In genomic region chr1:192657760-192658159, GRCh38 we compare ENCODE assay signal across 16 cellular contexts. TPM values are rescaled to one million over a fixed set of nuclear protein-coding genes. Genes with fewer than 3 reads are reported as not detected.
DNase-seq lines count a peak whose midpoint lies in the region; ATAC-seq, FAIRE-seq and TF ChIP-seq lines count a peak whose summit lies in the region.
"Had no signal": no experiment of that assay in that cellular context is flagged by ENCODE, and none has a peak within 500 bp of the region (broad histone marks: within the 10 kb centered on the region; RNA-seq: fewer than 3 reads in every experiment).

No MANE protein-coding gene starts in this region.

- no peaks in the 10 kb centered on the region for H3K9me3 Mint-ChIP-seq in stimulated activated effector memory CD8-positive, alpha-beta T cell treated with anti-CD3 and anti-CD28 coated beads, Interleukin-12 subunit alpha, Interleukin-12 subunit beta, amount 100 ng/mL, for 72 hours
- H3K9me3 Mint-ChIP-seq: CD4-positive, alpha-beta memory T cell had no signal

- H3K27me3 ChIP-seq in BE2C (no peaks in the 10 kb centered on the region), endothelial cell of umbilical vein (ENCODE audit: control insufficient read depth in 2 of 2, insufficient read depth in 2 of 2, low read length in 2 of 2) (no peaks in the 10 kb centered on the region)

- H3K9me3 ChIP-seq in BE2C (no peaks in the 10 kb centered on the region), endothelial cell of umbilical vein (replicated peaks; ENCODE audit: control insufficient read depth, insufficient read depth, low read length) (no peaks in the 10 kb centered on the region)
- H3K9me3 ChIP-seq: HAP-1 had no signal

- dilution Hi-C loops in endothelial cell of umbilical vein (cut with MboI; ENCODE audit: extremely low pct_ligation_motif_present, low sequenced_read_pairs) = no loop called here

- DNase-seq in BE2C (peak; percentile 46), ELR (ENCODE audit: low read depth) (peak; percentile 34), amniotic epithelial cell (ENCODE audit: low read depth) (peak; percentile 17), endothelial cell of umbilical vein (ENCODE audit: low read depth, low spot score) (no peak), GM13977 (ENCODE audit: low spot score) (no peak)
- no peak for DNase-seq in stimulated activated effector memory CD8-positive, alpha-beta T cell treated with anti-CD3 and anti-CD28 coated beads, Interleukin-12 subunit alpha, Interleukin-12 subunit beta, amount 100 ng/mL, for 72 hours (ENCODE audit: low spot score in 2 of 2)
- DNase-seq in activated CD8-positive, alpha-beta memory T cell treated with anti-CD3 and anti-CD28 coated beads, Interleukin-2, amount 50 U/mL, for 4 hours = no peak
- DNase-seq: CD4-positive, alpha-beta memory T cell; DND-41 had no signal

- H4K20me1 ChIP-seq in endothelial cell of umbilical vein (replicated peaks; ENCODE audit: control insufficient read depth, extremely low read depth, insufficient read depth, low read length) = no peaks in the 10 kb centered on the region

- no peak overlapping the region for H3K27ac Mint-ChIP-seq in stimulated activated effector memory CD8-positive, alpha-beta T cell treated with anti-CD3 and anti-CD28 coated beads, Interleukin-12 subunit alpha, Interleukin-12 subunit beta, amount 100 ng/mL, for 72 hours
- H3K27ac Mint-ChIP-seq: B cell; CD4-positive, alpha-beta memory T cell had no signal

- peaks cover 25% of the 10 kb centered on the region for H3K4me1 ChIP-seq in BE2C
- H3K4me1 ChIP-seq in endothelial cell of umbilical vein (ENCODE audit: control insufficient read depth, extremely low read depth, insufficient read depth, low read length) = no peaks in the 10 kb centered on the region
- H3K4me1 ChIP-seq: HAP-1 had no signal

- no peak overlapping the region for H3K4me3 Mint-ChIP-seq in stimulated activated effector memory CD8-positive, alpha-beta T cell treated with anti-CD3 and anti-CD28 coated beads, Interleukin-12 subunit alpha, Interleukin-12 subunit beta, amount 100 ng/mL, for 72 hours
- H3K4me3 Mint-ChIP-seq: B cell; CD4-positive, alpha-beta memory T cell had no signal

- CTCF ChIA-PET in endothelial cell of umbilical vein (lab: Charles Lee) = no interaction called here

- H3K27ac ChIP-seq in endothelial cell of umbilical vein (ENCODE audit: insufficient read depth, low read depth, low read length) = no peak overlapping the region
- H3K27ac ChIP-seq: C4-2B had no signal

- H2AFZ ChIP-seq in endothelial cell of umbilical vein (ENCODE audit: low read depth, low read length) = no peak overlapping the region

- no peaks in the 10 kb centered on the region for H3K36me3 Mint-ChIP-seq in stimulated activated effector memory CD8-positive, alpha-beta T cell treated with anti-CD3 and anti-CD28 coated beads, Interleukin-12 subunit alpha, Interleukin-12 subunit beta, amount 100 ng/mL, for 72 hours
- H3K36me3 Mint-ChIP-seq: CD4-positive, alpha-beta memory T cell had no signal

- intact Hi-C loops in endothelial cell of umbilical vein (cut with micrococcal nuclease) = no loop called here

- H3K36me3 ChIP-seq in BE2C (no peaks in the 10 kb centered on the region), endothelial cell of umbilical vein (ENCODE audit: control insufficient read depth in 2 of 2, extremely low read depth in 1 of 2, insufficient read depth in 2 of 2, low read length in 2 of 2) (no peaks in the 10 kb centered on the region)
- H3K36me3 ChIP-seq: HAP-1 had no signal

- no peak overlapping the region for H3K9ac ChIP-seq in endothelial cell of umbilical vein (replicated peaks; ENCODE audit: extremely low read depth, insufficient read depth, low read length)

- in situ Hi-C loops in GM13977 (cut with MboI; ENCODE audit: low pct_unique_long_range_greater_than_20kb, low sequenced_read_pairs, unreplicated experiment) = no loop called here

- no peak for FAIRE-seq in endothelial cell of umbilical vein (lab: Jason Lieb, UNC)
- FAIRE-seq: A204.1, GM19239, H1, HTR-8/SVneo had no signal

- no peaks in the 10 kb centered on the region for H3K9me1 ChIP-seq in endothelial cell of umbilical vein (replicated peaks; ENCODE audit: control insufficient read depth, extremely low read depth, insufficient read depth, low read length)

- H3K4me1 Mint-ChIP-seq in stimulated activated effector memory CD8-positive, alpha-beta T cell treated with anti-CD3 and anti-CD28 coated beads, Interleukin-12 subunit alpha, Interleukin-12 subunit beta, amount 100 ng/mL, for 72 hours = peaks cover 6% of the 10 kb centered on the region
- H3K4me1 Mint-ChIP-seq: B cell; CD4-positive, alpha-beta memory T cell had no signal

- ATAC-seq in stimulated activated effector memory CD8-positive, alpha-beta T cell treated with anti-CD3 and anti-CD28 coated beads, Interleukin-12 subunit alpha, Interleukin-12 subunit beta, amount 100 ng/mL, for 72 hours = no peak

- no peaks in the 10 kb centered on the region for H3K79me2 ChIP-seq in endothelial cell of umbilical vein (ENCODE audit: control insufficient read depth, insufficient read depth, low read length)

- H3K4me2 ChIP-seq in endothelial cell of umbilical vein (ENCODE audit: insufficient read depth, low read length) = no peak overlapping the region

- peak overlapping the region; percentile 4 for H3K4me3 ChIP-seq in BE2C (ENCODE audit: low read depth, low read length)
- H3K4me3 ChIP-seq in endothelial cell of umbilical vein (replicated peaks in 1 of 3; ENCODE audit: insufficient read depth in 1 of 3, low read depth in 1 of 3, low read length in 3 of 3) = no peak overlapping the region
- H3K4me3 ChIP-seq: HAP-1 had no signal

- TF ChIP-seq CTCF in BE2C (IDR thresholded peaks at IDR 0.05; ENCODE audit: low read depth, low read length) = no peak
- no peak for TF ChIP-seq CTCF in endothelial cell of umbilical vein (IDR thresholded peaks at IDR 0.05; ENCODE audit: extremely low read depth in 1 of 2, insufficient read depth in 1 of 2, low read depth in 1 of 2, low read length in 2 of 2)
- no peak for TF ChIP-seq CTCF in GM13977 (IDR thresholded peaks at IDR 0.05; ENCODE audit: extremely low read depth, insufficient read depth, missing control alignments)

- POLR2A ChIA-PET in endothelial cell of umbilical vein (lab: Charles Lee) = no interaction called here

- BruUV-seq in endothelial cell of umbilical vein (replicated peaks; lab: Mats Ljungman, UMichigan) = no TSS peak

- no peak for TF ChIP-seq POLR2A in endothelial cell of umbilical vein (IDR thresholded peaks at IDR 0.05; ENCODE audit: low read depth, low read length)

TF ChIP-seq in endothelial cell of umbilical vein, 7 proteins besides CTCF, POLR2A, EP300 and RAD21:
- peak; percentile 42 for TF ChIP-seq JUN (IDR thresholded peaks at IDR 0.05; ENCODE audit: borderline replicate concordance, insufficient read depth, insufficient read length, low read depth)
- TF ChIP-seq EZH2 (IDR thresholded peaks at IDR 0.05; ENCODE audit: borderline replicate concordance, low read depth, low read length, severe bottlenecking) = no peak
- TF ChIP-seq FOS (IDR thresholded peaks at IDR 0.05; ENCODE audit: borderline replicate concordance, insufficient read depth, low read length) = no peak

RNA-seq across cellular contexts. Expression of gene RGS13, which starts 21.8 kb away (rescaled TPM):
- polyA plus RNA-seq in BE2C (2012; ENCODE audit: insufficient read depth, insufficient read length, low read depth) = 0.32 TPM
- total RNA-seq in endothelial cell of umbilical vein = not detected in 2 replicates
- polyA plus RNA-seq in endothelial cell of umbilical vein = not detected in 2 replicates
- polyA plus RNA-seq in endothelial cell of umbilical vein (2011; cell fraction: cytosol; rRNA removed) = not detected in 2 replicates
- not detected in 2 replicates for polyA plus RNA-seq in endothelial cell of umbilical vein (2011; cell fraction: nucleus; rRNA removed)
- polyA plus RNA-seq in endothelial cell of umbilical vein (2012) = not detected in 2 replicates
- not detected in 2 replicates for polyA minus RNA-seq in endothelial cell of umbilical vein
- not detected for polyA minus RNA-seq in endothelial cell of umbilical vein (2011; cell fraction: cytosol; rRNA and poly(A)+ RNA removed)
- polyA minus RNA-seq in endothelial cell of umbilical vein (2011; cell fraction: nucleus; rRNA and poly(A)+ RNA removed) = not detected in 2 replicates
- total RNA-seq: CD4-positive, alpha-beta memory T cell; H1 had no signal
- polyA plus RNA-seq: CD4-positive, alpha-beta memory T cell; H1 had no signal

Comparison
In these comparisons a context has a peak if more than half of its experiments do, and no peak if none do; other contexts are left out.
1. DNase-seq: peak in BE2C (single experiment), ELR (single experiment) and amniotic epithelial cell (single experiment); none in endothelial cell of umbilical vein (single experiment), GM13977 (single experiment), stimulated activated effector memory CD8-positive, alpha-beta T cell treated with anti-CD3 and anti-CD28 coated beads, Interleukin-12 subunit alpha, Interleukin-12 subunit beta, amount 100 ng/mL, for 72 hours (0 of 2) and activated CD8-positive, alpha-beta memory T cell treated with anti-CD3 and anti-CD28 coated beads, Interleukin-2, amount 50 U/mL, for 4 hours (single experiment).